ENCODE assay signal across 8 cellular contexts in the genomic region with DNA sequence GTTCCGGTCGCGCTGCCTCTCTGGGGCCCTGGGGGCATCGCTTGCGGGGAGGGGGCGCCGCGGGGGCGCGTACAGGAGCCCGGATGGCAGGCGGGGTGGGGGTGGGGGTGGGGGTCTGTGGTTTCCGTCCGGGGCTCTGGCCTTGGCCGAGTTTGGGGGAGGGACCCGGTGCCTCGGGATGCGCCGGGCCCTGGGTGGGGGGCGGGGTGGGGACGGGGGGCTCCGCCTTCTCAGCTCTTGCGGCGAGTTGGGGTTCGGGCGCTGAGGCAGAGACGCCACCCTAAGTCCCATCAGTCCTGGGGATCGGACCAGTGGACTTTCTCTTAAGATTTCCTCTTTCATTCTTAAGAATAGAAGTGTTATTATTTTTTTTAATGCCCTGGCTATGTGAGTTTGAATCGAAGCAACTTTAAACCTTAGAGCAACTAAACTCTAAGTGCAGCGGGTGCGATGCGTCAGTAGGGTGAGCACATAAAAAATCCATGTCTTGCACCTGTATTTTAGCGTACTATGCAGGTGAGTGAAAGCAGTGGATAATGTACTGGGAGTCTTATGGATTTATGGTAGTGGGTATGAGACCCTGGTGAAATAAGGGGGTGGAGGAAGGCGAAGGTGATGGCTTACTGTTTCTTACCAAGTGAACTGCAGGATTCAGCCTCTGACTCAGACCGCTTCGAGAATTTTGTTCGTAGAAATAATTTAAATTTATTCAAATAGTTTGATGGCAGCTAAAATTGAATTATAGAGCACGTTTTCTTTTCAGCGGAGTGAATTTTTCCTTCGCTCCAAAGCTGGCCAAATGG. TPM values are rescaled to one million over a fixed set of nuclear protein-coding genes. Genes with fewer than 3 reads are reported as not detected.
DNase-seq lines count a peak whose midpoint lies in the region; ATAC-seq and TF ChIP-seq lines count a peak whose summit lies in the region.

No MANE protein-coding gene starts in this region.

- peak; percentile 25 for ATAC-seq in HG03354 (IDR thresholded peaks at IDR 0.05; ENCODE audit: poor library complexity, severe bottlenecking, unreplicated experiment)

- H3K4me3 Mint-ChIP-seq in T-helper 2 cell treated with Interferon-gamma antibody and Interleukin-4, amounts not matched to agents 5 μg/mL and 100 μg/mL, for 36 hours, result peak overlapping the region; percentile 97

- no peaks in the 10 kb centered on the region for H3K9me3 Mint-ChIP-seq in T-helper 2 cell treated with Interferon-gamma antibody and Interleukin-4, amounts not matched to agents 5 μg/mL and 100 μg/mL, for 36 hours

- peaks cover 13% of the 10 kb centered on the region for H3K36me3 Mint-ChIP-seq in T-helper 2 cell treated with Interferon-gamma antibody and Interleukin-4, amounts not matched to agents 5 μg/mL and 100 μg/mL, for 36 hours (ENCODE audit: low read depth)

- no peaks in the 10 kb centered on the region for H3K27me3 ChIP-seq in kidney epithelial cell (ENCODE audit: control insufficient read depth, insufficient read depth, low read length)

- H3K27me3 Mint-ChIP-seq in T-helper 2 cell treated with Interferon-gamma antibody and Interleukin-4, amounts not matched to agents 5 μg/mL and 100 μg/mL, for 36 hours (ENCODE audit: low read depth), result peaks cover 21% of the 10 kb centered on the region

- H3K36me3 ChIP-seq in kidney epithelial cell (ENCODE audit: control insufficient read depth, insufficient read depth, low read length), result no peaks in the 10 kb centered on the region

- H3K4me3 ChIP-seq in cardiac fibroblast (replicated peaks in 1 of 2; ENCODE audit: low read depth in 2 of 2, low read length in 2 of 2) (peak overlapping the region; percentile 87 to 96), kidney epithelial cell (ENCODE audit: low read depth, low read length) (peak overlapping the region; percentile 99)

- H3K27ac Mint-ChIP-seq in T-helper 2 cell treated with Interferon-gamma antibody and Interleukin-4, amounts not matched to agents 5 μg/mL and 100 μg/mL, for 36 hours, result peak overlapping the region; percentile 86

- no peak for TF ChIP-seq CTCF in cardiac fibroblast (IDR thresholded peaks at IDR 0.05; ENCODE audit: low read depth, low read length)
- no peak for TF ChIP-seq CTCF in kidney epithelial cell (IDR thresholded peaks at IDR 0.05; ENCODE audit: insufficient read depth, low read length, poor library complexity, severe bottlenecking)

- peaks cover 32% of the 10 kb centered on the region for H3K4me1 Mint-ChIP-seq in T-helper 2 cell treated with Interferon-gamma antibody and Interleukin-4, amounts not matched to agents 5 μg/mL and 100 μg/mL, for 36 hours (ENCODE audit: low read depth)

- DNase-seq in NOMO-1 treated with DMSO at 0.1 percent for 48 hours (lab: John Stamatoyannopoulos, UW; ENCODE audit: unreplicated experiment) (peak; percentile 15), NOMO-1 treated with dmso at 0.1 percent for 144 hours (lab: John Stamatoyannopoulos, UW; ENCODE audit: unreplicated experiment) (no peak), cardiac fibroblast (ENCODE audit: low read depth in 2 of 2) (peak; percentile 38 to 43), kidney epithelial cell (ENCODE audit: low read depth) (no peak), HPDE6-E6E7 (ENCODE audit: extremely low spot score) (no peak)
- peak; percentile 33 for DNase-seq in T-helper 2 cell treated with Interferon-gamma antibody and Interleukin-4, amounts not matched to agents 5 μg/mL and 100 μg/mL, for 36 hours (ENCODE audit: low spot score)
- DNase-seq in stimulated activated CD4-positive, alpha-beta T cell treated with anti-CD3 and anti-CD28 coated beads, Interleukin-2, amount 100 ng/mL, for 24 hours, result peak; percentile 43 to 48

RNA-seq across cellular contexts. Expression of gene CTNNB1, which starts 0.8 kb away (rescaled TPM):
- total RNA-seq in kidney epithelial cell, result 406 and 416 TPM in 2 replicates

Comparison
In these comparisons a context has a peak if more than half of its experiments do, and no peak if none do; other contexts are left out.
1. DNase-seq: peak in NOMO-1 treated with DMSO at 0.1 percent for 48 hours (single experiment), T-helper 2 cell treated with Interferon-gamma antibody and Interleukin-4, amounts not matched to agents 5 μg/mL and 100 μg/mL, for 36 hours (single experiment), cardiac fibroblast (2 of 2) and stimulated activated CD4-positive, alpha-beta T cell treated with anti-CD3 and anti-CD28 coated beads, Interleukin-2, amount 100 ng/mL, for 24 hours (2 of 2); none in NOMO-1 treated with dmso at 0.1 percent for 144 hours (single experiment), kidney epithelial cell (single experiment) and HPDE6-E6E7 (single experiment).